In genomic region chr9:134357631-134358025, GRCh38 we compare ENCODE assay signal across 12 cellular contexts. TPM values are rescaled to one million over a fixed set of nuclear protein-coding genes. Genes with fewer than 3 reads are reported as not detected.
DNase-seq lines count a peak whose midpoint lies in the region; ATAC-seq and TF ChIP-seq lines count a peak whose summit lies in the region.
"Had no signal": no experiment of that assay in that cellular context is flagged by ENCODE, and none has a peak within 500 bp of the region (broad histone marks: within the 10 kb centered on the region; RNA-seq: fewer than 3 reads in every experiment).

No MANE protein-coding gene starts in this region.

- peak overlapping the region; percentile 80 for H3K18ac ChIP-seq in trophoblast cell (ENCODE audit: low read length)

- H3K4me3 ChIP-seq in RWPE2 (ENCODE audit: severe bottlenecking) (no peak overlapping the region), esophagus (ENCODE audit: low read depth in 1 of 2, low read length in 2 of 2) (no peak overlapping the region), trophoblast cell (ENCODE audit: low read depth, low read length) (no peak overlapping the region)

- H3K9me3 ChIP-seq in RWPE2 (ENCODE audit: severe bottlenecking) (no peaks in the 10 kb centered on the region), esophagus (ENCODE audit: control insufficient read depth in 2 of 2, insufficient read depth in 1 of 2, low read depth in 1 of 2, low read length in 1 of 2) (no peaks in the 10 kb centered on the region), trophoblast cell (ENCODE audit: insufficient read depth, low read depth, low read length) (no peaks in the 10 kb centered on the region)

- H3K27me3 ChIP-seq in RWPE2 (ENCODE audit: insufficient read depth, poor library complexity, severe bottlenecking) (no peaks in the 10 kb centered on the region), esophagus (ENCODE audit: control insufficient read depth in 1 of 2, insufficient read depth in 2 of 2, low read length in 2 of 2) (no peaks in the 10 kb centered on the region), trophoblast cell (ENCODE audit: insufficient read depth, low read length) (no peaks in the 10 kb centered on the region)

- H2BK120ac ChIP-seq in trophoblast cell (ENCODE audit: insufficient read depth, low read length, poor library complexity): peak overlapping the region; percentile 20

- H3K79me2 ChIP-seq in trophoblast cell (ENCODE audit: control insufficient read depth, insufficient read depth, low read length, poor library complexity): peaks cover 8% of the 10 kb centered on the region

- intact Hi-C loops in Right ventricle myocardium inferior (cut with DNase I): no loop called here

- 49 to 60% methylated on average over 9 of the region's 9 CpGs for WGBS in esophagus, 2 donors
- no CpG with 5 or more reads among the region's 9 CpGs for WGBS in trophoblast cell (ENCODE audit: extremely low coverage, insufficient coverage, insufficient read length)

- H3K14ac ChIP-seq in trophoblast cell (ENCODE audit: low read length): peak overlapping the region; percentile 50

- ATAC-seq in RWPE2 (ENCODE audit: low read depth) (peak; percentile 10), Right ventricle myocardium inferior (no peak)
- ATAC-seq: activated T-cell treated with anti-CD3 and anti-CD28 coated beads, Interleukin-2, amount 50 U/mL, for 4 hours; sciatic nerve had no signal

- H3K4me2 ChIP-seq in trophoblast cell (ENCODE audit: low read length): no peak overlapping the region

- DNase-seq in RWPE2 (ENCODE audit: low spot score): no peak
- DNase-seq in trophoblast cell: peak; percentile 97 to 100
- DNase-seq in Right ventricle myocardium inferior (ENCODE audit: missing footprints): no peak
- DNase-seq in stimulated activated CD4-positive, alpha-beta T cell treated with anti-CD3 and anti-CD28 coated beads, Interleukin-4, amount 100 ng/mL, for 4 hours: no peak
- DNase-seq in GOT3 (lab: John Stamatoyannopoulos, UW): no peak
- no peak for DNase-seq in NCI-H1436 (lab: John Stamatoyannopoulos, UW)
- DNase-seq: activated T-cell treated with anti-CD3 and anti-CD28 coated beads, Interleukin-2, amount 50 U/mL, for 4 hours; hippocampal formation; NCI-H748 treated with DMSO at 0.1 percent for 48 hours; stimulated activated CD4-positive, alpha-beta T cell treated with anti-CD3 and anti-CD28 coated beads, Interleukin-2, amount 100 ng/mL, for 24 hours had no signal

- no peak for TF ChIP-seq CTCF in RWPE2 (IDR thresholded peaks at IDR 0.05; ENCODE audit: poor library complexity, severe bottlenecking)

- H4K12ac ChIP-seq in trophoblast cell (ENCODE audit: low read depth, low read length): no peak overlapping the region

- H2BK12ac ChIP-seq in trophoblast cell (ENCODE audit: low read length): no peak overlapping the region

- peak overlapping the region; percentile 32 for H4K8ac ChIP-seq in trophoblast cell (ENCODE audit: low read depth, low read length)

- H3K27ac ChIP-seq in RWPE2 (ENCODE audit: poor library complexity, severe bottlenecking) (peak overlapping the region; percentile 80), esophagus (ENCODE audit: low read depth in 2 of 2, low read length in 1 of 2) (peak overlapping the region; percentile 97 to 98), trophoblast cell (ENCODE audit: low read depth, low read length) (peak overlapping the region; percentile 56)

- H2BK5ac ChIP-seq in trophoblast cell (ENCODE audit: low read depth, low read length, poor library complexity): no peak overlapping the region

- H4K91ac ChIP-seq in trophoblast cell (ENCODE audit: low read depth, low read length): peak overlapping the region; percentile 47

- no peak overlapping the region for H3K23ac ChIP-seq in trophoblast cell (ENCODE audit: low read length)

- H2AFZ ChIP-seq in trophoblast cell (ENCODE audit: insufficient read depth, low read length, poor library complexity): no peak overlapping the region

- H3K4me1 ChIP-seq in RWPE2 (ENCODE audit: insufficient read depth, poor library complexity, severe bottlenecking): peaks cover 64% of the 10 kb centered on the region
- peaks cover 43 to 71% of the 10 kb centered on the region in 2 donors for H3K4me1 ChIP-seq in esophagus (ENCODE audit: control insufficient read depth in 2 of 2, insufficient read depth in 2 of 2, low read length in 1 of 2)
- peaks cover 42 to 43% of the 10 kb centered on the region in 2 experiments for H3K4me1 ChIP-seq in trophoblast cell (ENCODE audit: control insufficient read depth in 1 of 2, insufficient read depth in 2 of 2, low read length in 2 of 2)

- no peak overlapping the region for H3K9ac ChIP-seq in trophoblast cell (ENCODE audit: low read length)

- peaks cover 17% of the 10 kb centered on the region for H3K79me1 ChIP-seq in trophoblast cell (ENCODE audit: low read length)

- H3K36me3 ChIP-seq in RWPE2 (ENCODE audit: low read depth) (no peaks in the 10 kb centered on the region), esophagus (ENCODE audit: control insufficient read depth in 2 of 2, insufficient read depth in 2 of 2, low read length in 1 of 2) (no peaks in the 10 kb centered on the region), trophoblast cell (ENCODE audit: control insufficient read depth in 1 of 2, insufficient read depth in 2 of 2, low read length in 2 of 2) (no peaks in the 10 kb centered on the region)

- H3K4ac ChIP-seq in trophoblast cell (ENCODE audit: low read depth, low read length): peak overlapping the region; percentile 3

- peak overlapping the region; percentile 16 for H2AK5ac ChIP-seq in trophoblast cell (ENCODE audit: low read length)

RNA-seq across cellular contexts. Expression of gene RXRA, which starts 31.4 kb away (rescaled TPM):
- polyA plus RNA-seq in esophagus: 10 to 100 TPM; 31.4 to 63.4 TPM
- 31.7 and 33.2 TPM in 2 replicates for polyA plus RNA-seq in trophoblast cell (2013)
- 91.1 TPM for total RNA-seq in Right ventricle myocardium inferior

Comparison
In these comparisons a context has a peak if more than half of its experiments do, and no peak if none do; other contexts are left out.
1. DNase-seq: peak in trophoblast cell (2 of 2); none in RWPE2 (single experiment), Right ventricle myocardium inferior (single experiment), stimulated activated CD4-positive, alpha-beta T cell treated with anti-CD3 and anti-CD28 coated beads, Interleukin-4, amount 100 ng/mL, for 4 hours (0 of 2), GOT3 (single experiment) and NCI-H1436 (single experiment).
2. Peak in every context shown above with its lines, with median percentiles within 50 percentile points of each other: H3K27ac ChIP-seq.